28 cellular contexts compared by ENCODE assay signal in genomic region chrX:56804867-56805266, GRCh38.
"Had no signal": no experiment of that assay in that cellular context is flagged by ENCODE, and none has a peak within 500 bp of the region (broad histone marks: within the 10 kb centered on the region; RNA-seq: fewer than 3 reads in every experiment).

No MANE protein-coding gene starts in this region.

- H3K4me3 Mint-ChIP-seq: activated B cell treated with CpG ODN at 0.5 μM for 24 hours; activated CD8-positive, alpha-beta memory T cell treated with anti-CD3 and anti-CD28 coated beads, Interleukin-2, amount 10 ng/mL, durations not matched to agents 7 days and 5 days; activated CD8-positive, alpha-beta T cell treated with anti-CD3 and anti-CD28 coated beads, Interleukin-2, amount 10 ng/mL, durations not matched to agents 7 days and 5 days; activated naive CD8-positive, alpha-beta T cell treated with anti-CD3 and anti-CD28 coated beads for 36 hours; effector memory CD8-positive, alpha-beta T cell; memory B cell; neural crest cell; stimulated activated naive B cell treated with anti-CD40 and anti-IgM and Interleukin-4, amounts not matched to agents 10 μg/mL and 1 μg/mL and 100 μg/mL, for 72 hours; T-helper 2 cell treated with Interferon-gamma antibody and Interleukin-4, amounts not matched to agents 5 μg/mL and 100 μg/mL, for 36 hours had no signal

- H3K9me3 Mint-ChIP-seq: activated B cell treated with CpG ODN at 0.5 μM for 24 hours; effector memory CD8-positive, alpha-beta T cell; memory B cell; naive thymus-derived CD8-positive, alpha-beta T cell; stimulated activated naive B cell treated with anti-CD40 and anti-IgM and Interleukin-4, amounts not matched to agents 10 μg/mL and 1 μg/mL and 100 μg/mL, for 72 hours; T-cell; T-helper 2 cell treated with Interferon-gamma antibody and Interleukin-4, amounts not matched to agents 5 μg/mL and 100 μg/mL, for 36 hours had no signal

- DNase-seq: activated B cell treated with CpG ODN at 0.5 μM for 24 hours; activated CD4-positive, alpha-beta T cell treated with anti-CD3 and anti-CD28 coated beads, Interleukin-2, amount 50 U/mL, for 1 hour; activated CD8-positive, alpha-beta memory T cell treated with anti-CD3 and anti-CD28 coated beads, Interleukin-2, amount 10 ng/mL, durations not matched to agents 7 days and 5 days; activated CD8-positive, alpha-beta T cell treated with anti-CD3 and anti-CD28 coated beads, Interleukin-2, amount 10 ng/mL, durations not matched to agents 7 days and 5 days; activated naive CD4-positive, alpha-beta T cell; activated naive CD8-positive, alpha-beta T cell treated with anti-CD3 and anti-CD28 coated beads for 36 hours; brain microvascular endothelial cell; effector memory CD8-positive, alpha-beta T cell; foreskin melanocyte; left cardiac atrium; naive thymus-derived CD8-positive, alpha-beta T cell; stimulated activated CD4-positive, alpha-beta T cell treated with anti-CD3 and anti-CD28 coated beads, Interleukin-1b, Interleukin-23, amount 100 ng/mL, for 48 hours; stimulated activated naive B cell treated with anti-CD40 and anti-IgM and Interleukin-4, amounts not matched to agents 10 μg/mL and 1 μg/mL and 100 μg/mL, for 72 hours; stomach; T-cell; tibial artery had no signal

- H3K27ac Mint-ChIP-seq: activated B cell treated with CpG ODN at 0.5 μM for 24 hours; activated CD8-positive, alpha-beta memory T cell treated with anti-CD3 and anti-CD28 coated beads, Interleukin-2, amount 10 ng/mL, durations not matched to agents 7 days and 5 days; activated CD8-positive, alpha-beta T cell treated with anti-CD3 and anti-CD28 coated beads, Interleukin-2, amount 10 ng/mL, durations not matched to agents 7 days and 5 days; activated naive CD8-positive, alpha-beta T cell treated with anti-CD3 and anti-CD28 coated beads for 36 hours; effector memory CD8-positive, alpha-beta T cell; memory B cell; stimulated activated naive B cell treated with anti-CD40 and anti-IgM and Interleukin-4, amounts not matched to agents 10 μg/mL and 1 μg/mL and 100 μg/mL, for 72 hours; T-helper 2 cell treated with Interferon-gamma antibody and Interleukin-4, amounts not matched to agents 5 μg/mL and 100 μg/mL, for 36 hours had no signal

- H3K9me3 ChIP-seq: adrenal gland, esophagus muscularis mucosa, right atrium auricular region, stomach, suprapubic skin, tibial artery had no signal

- H2AFZ ChIP-seq: parathyroid adenoma had no signal

- H3K4me1 ChIP-seq: right atrium auricular region had no signal

- H3K4me3 ChIP-seq: adrenal gland, coronary artery, esophagus muscularis mucosa, right atrium auricular region, smooth muscle cell, stomach, suprapubic skin, tibial artery had no signal

- H3K4me2 ChIP-seq: smooth muscle cell had no signal

- H3K36me3 ChIP-seq: adrenal gland, brain microvascular endothelial cell, esophagus muscularis mucosa, right atrium auricular region, stomach, suprapubic skin, tibial artery had no signal

- ATAC-seq: activated CD8-positive, alpha-beta memory T cell treated with anti-CD3 and anti-CD28 coated beads, Interleukin-2, amount 10 ng/mL, durations not matched to agents 7 days and 5 days; activated CD8-positive, alpha-beta T cell treated with anti-CD3 and anti-CD28 coated beads, Interleukin-2, amount 10 ng/mL, durations not matched to agents 7 days and 5 days; effector memory CD8-positive, alpha-beta T cell; left cardiac atrium; naive thymus-derived CD8-positive, alpha-beta T cell; stimulated activated naive B cell treated with anti-CD40 and anti-IgM and Interleukin-4, amounts not matched to agents 10 μg/mL and 1 μg/mL and 100 μg/mL, for 72 hours; T-cell had no signal

- FAIRE-seq: astrocyte, islet of Langerhans had no signal

- H3K9ac ChIP-seq: parathyroid adenoma had no signal

- H3K27me3 ChIP-seq: adrenal gland, brain microvascular endothelial cell, esophagus muscularis mucosa, right atrium auricular region, stomach, suprapubic skin, tibial artery had no signal

- H3K27me3 Mint-ChIP-seq: activated B cell treated with CpG ODN at 0.5 μM for 24 hours; activated CD8-positive, alpha-beta memory T cell treated with anti-CD3 and anti-CD28 coated beads, Interleukin-2, amount 10 ng/mL, durations not matched to agents 7 days and 5 days; activated naive CD8-positive, alpha-beta T cell treated with anti-CD3 and anti-CD28 coated beads for 36 hours; effector memory CD8-positive, alpha-beta T cell; memory B cell; naive thymus-derived CD8-positive, alpha-beta T cell; stimulated activated naive B cell treated with anti-CD40 and anti-IgM and Interleukin-4, amounts not matched to agents 10 μg/mL and 1 μg/mL and 100 μg/mL, for 72 hours; T-cell had no signal

- H3K27ac ChIP-seq: adrenal gland, brain microvascular endothelial cell, esophagus muscularis mucosa, parathyroid adenoma, right atrium auricular region, stomach, tibial artery had no signal
